ENCODE assay signal across 35 cellular contexts in the genomic region with DNA sequence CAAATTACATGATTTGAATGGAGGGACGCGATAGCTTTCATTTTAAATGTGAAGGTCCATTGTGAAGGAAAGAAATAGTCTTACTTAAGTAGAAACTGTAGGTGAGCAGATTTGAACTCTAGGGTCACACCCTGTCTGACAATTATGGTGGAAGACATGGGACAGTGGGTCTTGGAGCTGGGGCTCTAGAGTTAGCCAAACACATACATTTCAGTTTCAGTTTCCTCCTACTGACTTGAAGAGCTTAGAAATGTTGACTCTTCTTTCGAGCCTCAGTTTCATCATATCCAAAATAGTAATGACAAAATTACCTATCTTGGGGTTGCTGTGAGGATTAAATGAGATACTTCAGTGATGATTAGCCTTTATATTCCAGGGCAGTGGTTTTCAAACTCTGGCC.
"Had no signal": no experiment of that assay in that cellular context is flagged by ENCODE, and none has a peak within 500 bp of the region (broad histone marks: within the 10 kb centered on the region; RNA-seq: fewer than 3 reads in every experiment).

No MANE protein-coding gene starts in this region.

- H3K4me3 ChIP-seq: MG63 had no signal

- H3K9ac ChIP-seq: KMS-11 had no signal

- H3K36me3 ChIP-seq: MG63 had no signal

- H3K9me3 ChIP-seq: MG63 had no signal

- H3K27ac ChIP-seq: KMS-11 had no signal

- H3K27me3 ChIP-seq: MG63 had no signal

- DNase-seq: Karpas-422, Kasumi-1, KG1, MG63, MV-4-11, NCI-H1048, NCI-H1092, NCI-H1092 treated with DMSO at 0.1 percent for 48 hours, NCI-H1105, NCI-H1105 treated with DMSO at 0.1 percent for 48 hours, NCI-H1417, NCI-H1417 treated with DMSO at 0.1 percent for 48 hours, NCI-H1436, NCI-H1436 treated with DMSO at 0.1 percent for 48 hours, NCI-H146, NCI-H1694, NCI-H1694 treated with DMSO at 0.1 percent for 48 hours, NCI-H187, NCI-H187 treated with DMSO at 0.1 percent for 48 hours, NCI-H1930, NCI-H2029, NCI-H2029 treated with DMSO at 0.1 percent for 48 hours, NCI-H2081, NCI-H2081 treated with DMSO at 0.1 percent for 48 hours, NCI-H2107, NCI-H2171, NCI-H2171 treated with DMSO at 0.1 percent for 48 hours, NCI-H2227 treated with DMSO at 0.1 percent for 48 hours, NCI-H226, NCI-H345, NCI-H446, NCI-H446 treated with DMSO at 0.1 percent for 48 hours, NCI-H510A, NCI-H510A treated with DMSO at 0.1 percent for 48 hours had no signal

- H3K4me2 ChIP-seq: KMS-11 had no signal
